1 cellular context compared by ENCODE assay signal in genomic region chr12:130506844-130507243, GRCh38.
A peak's percentile ranks its signal among the peaks of the same experiment; 100 is the strongest.
TF ChIP-seq lines count a peak whose summit lies in the region.

No MANE protein-coding gene starts in this region.

TF ChIP-seq in K562, 482 proteins besides CTCF, POLR2A, EP300 and RAD21 (continued from another document and continues in another):
- no peak for TF ChIP-seq AFF1 (IDR thresholded peaks at IDR 0.05; ENCODE audit: low read depth in 1 of 2, partially characterized antibody in 2 of 2)
- no peak for TF ChIP-seq CHD2 (IDR thresholded peaks at IDR 0.05; ENCODE audit: low read depth, low read length)
- TF ChIP-seq NR2C2 (CRISPR knock-in tag; IDR thresholded peaks at IDR 0.05), result no peak
- peak; percentile 47; the same call in 1 of the 2 replicates for TF ChIP-seq NR2C2 (tag; IDR thresholded peaks at IDR 0.05)
- no peak for TF ChIP-seq ZSCAN29 (IDR thresholded peaks at IDR 0.05)
- TF ChIP-seq U2AF1 (optimal IDR thresholded peaks at IDR 0.05; ENCODE audit: low read depth, low read length), result no peak
- no peak for TF ChIP-seq FOXK1 (CRISPR knock-in tag; IDR thresholded peaks at IDR 0.05; ENCODE audit: borderline replicate concordance)
- no peak for TF ChIP-seq SIN3A (IDR thresholded peaks at IDR 0.05; ENCODE audit: borderline replicate concordance in 2 of 2, control insufficient read depth in 1 of 2, low read depth in 2 of 2, low read length in 2 of 2)
- TF ChIP-seq PHF8 (IDR thresholded peaks at IDR 0.05; ENCODE audit: borderline replicate concordance, low read length), result no peak
- TF ChIP-seq ZNF449 (CRISPR knock-in tag; IDR thresholded peaks at IDR 0.05), result no peak
- no peak for TF ChIP-seq PRPF4 (IDR thresholded peaks at IDR 0.05; ENCODE audit: insufficient read depth, low read depth, low read length, poor library complexity, severe bottlenecking)
- TF ChIP-seq, protein P1, sequence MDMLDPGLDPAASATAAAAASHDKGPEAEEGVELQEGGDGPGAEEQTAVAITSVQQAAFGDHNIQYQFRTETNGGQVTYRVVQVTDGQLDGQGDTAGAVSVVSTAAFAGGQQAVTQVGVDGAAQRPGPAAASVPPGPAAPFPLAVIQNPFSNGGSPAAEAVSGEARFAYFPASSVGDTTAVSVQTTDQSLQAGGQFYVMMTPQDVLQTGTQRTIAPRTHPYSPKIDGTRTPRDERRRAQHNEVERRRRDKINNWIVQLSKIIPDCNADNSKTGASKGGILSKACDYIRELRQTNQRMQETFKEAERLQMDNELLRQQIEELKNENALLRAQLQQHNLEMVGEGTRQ (CRISPR knock-in tag; IDR thresholded peaks at IDR 0.05), result peak; percentile 74
- TF ChIP-seq ETV1 (tag; conservative IDR thresholded peaks at IDR 0.05; ENCODE audit: low read depth), result no peak
- TF ChIP-seq SMARCC2 (IDR thresholded peaks at IDR 0.05; ENCODE audit: low read depth), result no peak
- no peak for TF ChIP-seq FOXA3 (CRISPR knock-in tag; conservative IDR thresholded peaks at IDR 0.05 in 1 of 2, IDR thresholded peaks at IDR 0.05 in 1 of 2)
- no peak for TF ChIP-seq POLR2AphosphoS5 (IDR thresholded peaks at IDR 0.05; ENCODE audit: control insufficient read depth, insufficient read depth, low read depth, low read length)
- TF ChIP-seq PKNOX1 (IDR thresholded peaks at IDR 0.05), result no peak
- TF ChIP-seq ZNF583 (CRISPR knock-in tag; IDR thresholded peaks at IDR 0.05), result no peak
- TF ChIP-seq GABPA (tag; conservative IDR thresholded peaks at IDR 0.05; ENCODE audit: low read depth), result no peak
- no peak for TF ChIP-seq CBX2 (IDR thresholded peaks at IDR 0.05; ENCODE audit: insufficient read depth, low read length, poor library complexity, severe bottlenecking)
- TF ChIP-seq, protein P2, sequence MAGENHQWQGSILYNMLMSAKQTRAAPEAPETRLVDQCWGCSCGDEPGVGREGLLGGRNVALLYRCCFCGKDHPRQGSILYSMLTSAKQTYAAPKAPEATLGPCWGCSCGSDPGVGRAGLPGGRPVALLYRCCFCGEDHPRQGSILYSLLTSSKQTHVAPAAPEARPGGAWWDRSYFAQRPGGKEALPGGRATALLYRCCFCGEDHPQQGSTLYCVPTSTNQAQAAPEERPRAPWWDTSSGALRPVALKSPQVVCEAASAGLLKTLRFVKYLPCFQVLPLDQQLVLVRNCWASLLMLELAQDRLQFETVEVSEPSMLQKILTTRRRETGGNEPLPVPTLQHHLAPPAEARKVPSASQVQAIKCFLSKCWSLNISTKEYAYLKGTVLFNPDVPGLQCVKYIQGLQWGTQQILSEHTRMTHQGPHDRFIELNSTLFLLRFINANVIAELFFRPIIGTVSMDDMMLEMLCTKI (IDR thresholded peaks at IDR 0.05; ENCODE audit: partially characterized antibody), result no peak
- TF ChIP-seq KDM2B (CRISPR knock-in tag; IDR thresholded peaks at IDR 0.05), result no peak
- TF ChIP-seq RBM17 (IDR thresholded peaks at IDR 0.05; ENCODE audit: borderline replicate concordance, low read depth, low read length), result no peak
- TF ChIP-seq CBFA2T2 (conservative IDR thresholded peaks at IDR 0.05), result peak; percentile 22; the same call in 1 of the 2 replicates
- no peak for TF ChIP-seq CBX3 (IDR thresholded peaks at IDR 0.05; ENCODE audit: borderline replicate concordance in 1 of 2, low read length in 2 of 2)
- TF ChIP-seq PREB (CRISPR knock-in tag; IDR thresholded peaks at IDR 0.05), result no peak
- TF ChIP-seq ARID4B (CRISPR knock-in tag; IDR thresholded peaks at IDR 0.05), result no peak
- no peak for TF ChIP-seq ZNF133 (CRISPR knock-in tag; IDR thresholded peaks at IDR 0.05)
- TF ChIP-seq CHD7 (IDR thresholded peaks at IDR 0.05; ENCODE audit: low read depth, low read length), result no peak
